26 cellular contexts compared by ENCODE assay signal in the genomic region with DNA sequence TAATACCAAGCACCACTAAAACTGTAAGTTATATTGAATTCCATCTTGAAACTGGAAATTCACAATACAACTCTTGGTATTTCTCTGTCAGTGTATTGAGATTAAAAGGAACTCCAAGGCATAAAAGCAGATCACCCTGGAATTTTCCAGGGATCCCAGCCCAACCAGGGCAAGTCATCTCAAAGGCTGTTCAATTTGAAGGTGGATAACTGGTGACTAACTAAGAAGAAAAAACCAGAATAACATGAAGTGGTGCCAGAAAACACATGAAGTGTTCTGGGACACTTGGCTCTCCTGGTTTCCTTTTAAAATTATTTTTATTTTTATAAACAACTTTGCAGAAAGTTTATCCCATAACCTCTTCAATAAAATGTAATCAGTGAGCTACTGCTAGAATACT.
DNase-seq lines count a peak whose midpoint lies in the region; ATAC-seq and TF ChIP-seq lines count a peak whose summit lies in the region.
"Had no signal": no experiment of that assay in that cellular context is flagged by ENCODE, and none has a peak within 500 bp of the region (broad histone marks: within the 10 kb centered on the region; RNA-seq: fewer than 3 reads in every experiment).

No MANE protein-coding gene starts in this region.

- TF ChIP-seq CTCF in brain microvascular endothelial cell (IDR thresholded peaks at IDR 0.05; ENCODE audit: low read depth, low read length, missing control alignments) (no peak), foreskin fibroblast (IDR thresholded peaks at IDR 0.05; ENCODE audit: low read depth, low read length) (no peak), tibial artery (IDR thresholded peaks at IDR 0.05) (no peak)

- ATAC-seq in effector memory CD8-positive, alpha-beta T cell (replicated peaks), result no peak
- ATAC-seq: activated naive CD8-positive, alpha-beta T cell treated with anti-CD3 and anti-CD28 coated beads, Interleukin-2, amount 50 U/mL, for 24 hours; stimulated activated naive CD8-positive, alpha-beta T cell treated with anti-CD3 and anti-CD28 coated beads, Interleukin-15, amount 100 ng/mL, for 72 hours had no signal

- H3K27ac ChIP-seq in brain microvascular endothelial cell (no peak overlapping the region), tibial artery (peak overlapping the region; percentile 32 to 34)
- H3K27ac ChIP-seq: 22Rv1, BLaER1, cardiac muscle cell, dorsolateral prefrontal cortex, HL-60 had no signal

- H3K27ac Mint-ChIP-seq in effector memory CD8-positive, alpha-beta T cell, result no peak overlapping the region
- H3K27ac Mint-ChIP-seq: activated naive CD8-positive, alpha-beta T cell treated with anti-CD3 and anti-CD28 coated beads, Interleukin-2, amount 50 U/mL, for 24 hours; immature natural killer cell; nephron progenitor cell; stimulated activated naive CD8-positive, alpha-beta T cell treated with anti-CD3 and anti-CD28 coated beads, Interleukin-15, amount 100 ng/mL, for 72 hours; T-helper 1 cell treated with Interleukin-12 subunit alpha and Interleukin-12 subunit beta and Interleukin-4 antibody, amounts not matched to agents 30 μg/mL and 1 μg/mL, for 36 hours had no signal

- H3K4me3 Mint-ChIP-seq in effector memory CD8-positive, alpha-beta T cell, result no peak overlapping the region
- H3K4me3 Mint-ChIP-seq: activated naive CD8-positive, alpha-beta T cell treated with anti-CD3 and anti-CD28 coated beads, Interleukin-2, amount 50 U/mL, for 24 hours; immature natural killer cell; nephron progenitor cell; stimulated activated naive CD8-positive, alpha-beta T cell treated with anti-CD3 and anti-CD28 coated beads, Interleukin-15, amount 100 ng/mL, for 72 hours; T-helper 1 cell treated with Interleukin-12 subunit alpha and Interleukin-12 subunit beta and Interleukin-4 antibody, amounts not matched to agents 30 μg/mL and 1 μg/mL, for 36 hours had no signal

- H3K9me3 Mint-ChIP-seq in effector memory CD8-positive, alpha-beta T cell, result no peaks in the 10 kb centered on the region
- H3K9me3 Mint-ChIP-seq: activated naive CD8-positive, alpha-beta T cell treated with anti-CD3 and anti-CD28 coated beads, Interleukin-2, amount 50 U/mL, for 24 hours; immature natural killer cell; nephron progenitor cell; stimulated activated naive CD8-positive, alpha-beta T cell treated with anti-CD3 and anti-CD28 coated beads, Interleukin-15, amount 100 ng/mL, for 72 hours; T-helper 1 cell treated with Interleukin-12 subunit alpha and Interleukin-12 subunit beta and Interleukin-4 antibody, amounts not matched to agents 30 μg/mL and 1 μg/mL, for 36 hours had no signal

- in situ Hi-C loops in brain microvascular endothelial cell (cut with HindIII; ENCODE audit: low pct_ligation_motif_present, low sequenced_read_pairs), result no loop called here

- no peaks in the 10 kb centered on the region for H3K36me3 ChIP-seq in brain microvascular endothelial cell (replicated peaks)
- no peaks in the 10 kb centered on the region for H3K36me3 ChIP-seq in tibial artery
- H3K36me3 ChIP-seq: BLaER1, cardiac muscle cell had no signal

- no peaks in the 10 kb centered on the region for H3K36me3 Mint-ChIP-seq in effector memory CD8-positive, alpha-beta T cell (ENCODE audit: insufficient read depth)

- H3K27me3 ChIP-seq in brain microvascular endothelial cell (replicated peaks) (no peaks in the 10 kb centered on the region), tibial artery (no peaks in the 10 kb centered on the region)

- no peaks in the 10 kb centered on the region for H3K4me1 Mint-ChIP-seq in effector memory CD8-positive, alpha-beta T cell (ENCODE audit: low read depth in 2 of 2)
- H3K4me1 Mint-ChIP-seq: immature natural killer cell had no signal

- peaks cover 0 to 20% (median 7%) of the 10 kb centered on the region in 4 donors for H3K4me1 ChIP-seq in tibial artery
- H3K4me1 ChIP-seq: BLaER1 had no signal

- H3K4me3 ChIP-seq in brain microvascular endothelial cell (ENCODE audit: low read depth, low read length), result no peak overlapping the region
- H3K4me3 ChIP-seq in foreskin fibroblast (ENCODE audit: low read depth in 1 of 2, low read length in 2 of 2), result no peak overlapping the region
- H3K4me3 ChIP-seq in tibial artery, result no peak overlapping the region
- H3K4me3 ChIP-seq: BLaER1, cardiac muscle cell, dorsolateral prefrontal cortex, skin epidermis had no signal

- H3K9me3 ChIP-seq in tibial artery, result no peaks in the 10 kb centered on the region
- H3K9me3 ChIP-seq: BLaER1 had no signal

- DNase-seq in DMS79 treated with DMSO at 0.1 percent for 48 hours (lab: John Stamatoyannopoulos, UW), result peak; percentile 13
- no peak for DNase-seq in DMS79 (lab: John Stamatoyannopoulos, UW)
- DNase-seq in brain microvascular endothelial cell, result peak; percentile 29
- peak; percentile 36 to 68 for DNase-seq in foreskin fibroblast
- DNase-seq in tibial artery, result no peak
- DNase-seq in SW 1271 (lab: John Stamatoyannopoulos, UW), result no peak
- no peak for DNase-seq in activated CD4-positive, CD25-positive, alpha-beta regulatory T cell (lab: John Stamatoyannopoulos, UW)
- no peak for DNase-seq in effector memory CD8-positive, alpha-beta T cell
- DNase-seq: activated CD8-positive, alpha-beta memory T cell treated with anti-CD3 and anti-CD28 coated beads, Interleukin-2, amount 50 U/mL, for 48 hours; activated effector memory CD4-positive, alpha-beta T cell treated with Interleukin-2 at 50 U/mL for 16 hours; activated naive CD8-positive, alpha-beta T cell treated with anti-CD3 and anti-CD28 coated beads, Interleukin-2, amount 50 U/mL, for 24 hours; Calu3; dorsolateral prefrontal cortex; immature natural killer cell; NCI-H187 treated with DMSO at 0.1 percent for 48 hours; NCI-H748 treated with DMSO at 0.1 percent for 48 hours; nephron progenitor cell; posterior cingulate gyrus; stimulated activated CD4-positive, alpha-beta T cell treated with anti-CD3 and anti-CD28 coated beads, Interleukin-4, amount 100 ng/mL, for 1 hour; stimulated activated naive CD8-positive, alpha-beta T cell treated with anti-CD3 and anti-CD28 coated beads, Interleukin-15, amount 100 ng/mL, for 72 hours had no signal

- H3K27me3 Mint-ChIP-seq in effector memory CD8-positive, alpha-beta T cell, result peaks cover 35 to 42% of the 10 kb centered on the region in 2 donors

- intact Hi-C loops in tibial artery (cut with DNase I; ENCODE audit: low total_unique reads), result loop anchor here (10.0 kb wide), 1 partner anchor 65 kb away; no protein-coding TSS in a partner anchor

Comparison
In these comparisons a context has a peak if more than half of its experiments do, and no peak if none do; other contexts are left out.
1. DNase-seq: peak in DMS79 treated with DMSO at 0.1 percent for 48 hours (single experiment), brain microvascular endothelial cell (single experiment) and foreskin fibroblast (2 of 2); none in DMS79 (single experiment), tibial artery (0 of 2), SW 1271 (0 of 2), activated CD4-positive, CD25-positive, alpha-beta regulatory T cell (0 of 4) and effector memory CD8-positive, alpha-beta T cell (0 of 3).